Comparison of ENCODE assay signal across 1 cellular context in the genomic region with DNA sequence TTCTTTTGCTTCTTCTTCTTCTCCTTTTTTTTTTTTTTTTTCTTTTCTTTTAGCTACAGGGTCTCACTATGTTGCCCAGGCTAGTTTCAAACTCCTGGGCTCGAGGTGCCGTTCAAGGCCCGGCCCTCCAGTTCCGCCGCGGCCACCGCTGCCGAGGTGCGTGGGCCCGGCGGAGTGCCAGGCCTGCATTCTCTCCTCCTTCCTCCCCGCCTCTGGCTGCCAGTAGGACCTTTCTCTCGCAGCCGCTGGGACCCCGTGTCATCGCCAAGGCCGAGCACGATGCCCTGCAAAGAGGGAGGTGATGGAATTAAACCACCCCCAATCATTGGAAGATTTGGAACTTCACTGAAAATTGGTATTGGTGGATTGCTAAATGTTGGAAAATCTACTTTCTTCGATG.
TF ChIP-seq lines count a peak whose summit lies in the region.

No MANE protein-coding gene starts in this region.

TF ChIP-seq in GM23338, 12 proteins besides CTCF, POLR2A, EP300 and RAD21 (continued from another document):
- TF ChIP-seq, protein P1, sequence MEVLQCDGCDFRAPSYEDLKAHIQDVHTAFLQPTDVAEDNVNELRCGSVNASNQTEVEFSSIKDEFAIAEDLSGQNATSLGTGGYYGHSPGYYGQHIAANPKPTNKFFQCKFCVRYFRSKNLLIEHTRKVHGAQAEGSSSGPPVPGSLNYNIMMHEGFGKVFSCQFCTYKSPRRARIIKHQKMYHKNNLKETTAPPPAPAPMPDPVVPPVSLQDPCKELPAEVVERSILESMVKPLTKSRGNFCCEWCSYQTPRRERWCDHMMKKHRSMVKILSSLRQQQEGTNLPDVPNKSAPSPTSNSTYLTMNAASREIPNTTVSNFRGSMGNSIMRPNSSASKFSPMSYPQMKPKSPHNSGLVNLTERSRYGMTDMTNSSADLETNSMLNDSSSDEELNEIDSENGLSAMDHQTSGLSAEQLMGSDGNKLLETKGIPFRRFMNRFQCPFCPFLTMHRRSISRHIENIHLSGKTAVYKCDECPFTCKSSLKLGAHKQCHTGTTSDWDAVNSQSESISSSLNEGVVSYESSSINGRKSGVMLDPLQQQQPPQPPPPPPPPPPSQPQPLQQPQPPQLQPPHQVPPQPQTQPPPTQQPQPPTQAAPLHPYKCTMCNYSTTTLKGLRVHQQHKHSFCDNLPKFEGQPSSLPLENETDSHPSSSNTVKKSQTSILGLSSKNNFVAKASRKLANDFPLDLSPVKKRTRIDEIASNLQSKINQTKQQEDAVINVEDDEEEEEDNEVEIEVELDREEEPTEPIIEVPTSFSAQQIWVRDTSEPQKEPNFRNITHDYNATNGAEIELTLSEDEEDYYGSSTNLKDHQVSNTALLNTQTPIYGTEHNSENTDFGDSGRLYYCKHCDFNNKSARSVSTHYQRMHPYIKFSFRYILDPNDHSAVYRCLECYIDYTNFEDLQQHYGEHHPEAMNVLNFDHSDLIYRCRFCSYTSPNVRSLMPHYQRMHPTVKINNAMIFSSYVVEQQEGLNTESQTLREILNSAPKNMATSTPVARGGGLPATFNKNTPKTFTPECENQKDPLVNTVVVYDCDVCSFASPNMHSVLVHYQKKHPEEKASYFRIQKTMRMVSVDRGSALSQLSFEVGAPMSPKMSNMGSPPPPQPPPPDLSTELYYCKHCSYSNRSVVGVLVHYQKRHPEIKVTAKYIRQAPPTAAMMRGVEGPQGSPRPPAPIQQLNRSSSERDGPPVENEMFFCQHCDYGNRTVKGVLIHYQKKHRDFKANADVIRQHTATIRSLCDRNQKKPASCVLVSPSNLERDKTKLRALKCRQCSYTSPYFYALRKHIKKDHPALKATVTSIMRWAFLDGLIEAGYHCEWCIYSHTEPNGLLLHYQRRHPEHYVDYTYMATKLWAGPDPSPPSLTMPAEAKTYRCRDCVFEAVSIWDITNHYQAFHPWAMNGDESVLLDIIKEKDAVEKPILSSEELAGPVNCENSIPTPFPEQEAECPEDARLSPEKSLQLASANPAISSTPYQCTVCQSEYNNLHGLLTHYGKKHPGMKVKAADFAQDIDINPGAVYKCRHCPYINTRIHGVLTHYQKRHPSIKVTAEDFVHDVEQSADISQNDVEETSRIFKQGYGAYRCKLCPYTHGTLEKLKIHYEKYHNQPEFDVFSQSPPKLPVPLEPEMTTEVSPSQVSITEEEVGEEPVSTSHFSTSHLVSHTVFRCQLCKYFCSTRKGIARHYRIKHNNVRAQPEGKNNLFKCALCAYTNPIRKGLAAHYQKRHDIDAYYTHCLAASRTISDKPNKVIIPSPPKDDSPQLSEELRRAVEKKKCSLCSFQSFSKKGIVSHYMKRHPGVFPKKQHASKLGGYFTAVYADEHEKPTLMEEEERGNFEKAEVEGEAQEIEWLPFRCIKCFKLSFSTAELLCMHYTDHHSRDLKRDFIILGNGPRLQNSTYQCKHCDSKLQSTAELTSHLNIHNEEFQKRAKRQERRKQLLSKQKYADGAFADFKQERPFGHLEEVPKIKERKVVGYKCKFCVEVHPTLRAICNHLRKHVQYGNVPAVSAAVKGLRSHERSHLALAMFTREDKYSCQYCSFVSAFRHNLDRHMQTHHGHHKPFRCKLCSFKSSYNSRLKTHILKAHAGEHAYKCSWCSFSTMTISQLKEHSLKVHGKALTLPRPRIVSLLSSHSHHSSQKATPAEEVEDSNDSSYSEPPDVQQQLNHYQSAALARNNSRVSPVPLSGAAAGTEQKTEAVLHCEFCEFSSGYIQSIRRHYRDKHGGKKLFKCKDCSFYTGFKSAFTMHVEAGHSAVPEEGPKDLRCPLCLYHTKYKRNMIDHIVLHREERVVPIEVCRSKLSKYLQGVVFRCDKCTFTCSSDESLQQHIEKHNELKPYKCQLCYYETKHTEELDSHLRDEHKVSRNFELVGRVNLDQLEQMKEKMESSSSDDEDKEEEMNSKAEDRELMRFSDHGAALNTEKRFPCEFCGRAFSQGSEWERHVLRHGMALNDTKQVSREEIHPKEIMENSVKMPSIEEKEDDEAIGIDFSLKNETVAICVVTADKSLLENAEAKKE (CRISPR knock-in tag; IDR thresholded peaks at IDR 0.05): no peak
